In the genomic region with DNA sequence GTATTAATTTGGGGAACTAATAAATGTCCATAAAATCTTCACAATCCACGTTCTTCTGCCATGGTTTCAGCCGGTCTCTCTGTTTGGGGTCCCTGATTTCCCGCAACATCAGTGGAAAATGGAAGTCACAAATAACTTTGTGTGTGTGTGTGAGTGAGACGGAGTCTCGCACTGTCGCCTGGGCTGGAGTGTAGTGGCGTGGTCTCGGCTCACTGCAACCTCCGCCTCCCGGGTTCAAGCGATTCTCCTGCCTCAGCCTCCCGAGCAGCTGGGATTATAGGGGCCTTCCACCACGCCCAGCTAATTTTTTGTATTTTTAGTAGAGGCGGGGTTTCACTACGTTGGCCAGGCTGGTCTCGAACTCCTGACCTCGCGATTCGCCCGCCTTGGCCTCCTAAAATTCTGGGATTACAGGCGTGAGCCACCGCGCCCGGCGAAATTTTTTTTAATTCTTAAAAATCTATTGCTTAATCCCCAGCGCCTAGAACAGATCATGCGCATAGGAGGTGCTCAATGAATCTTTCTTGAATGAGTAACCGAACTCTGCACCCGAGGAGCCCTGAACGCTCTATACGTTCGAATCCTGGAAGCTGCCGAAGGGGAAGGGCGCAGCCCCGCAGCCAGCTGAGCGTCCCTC, we compare ENCODE assay signal across 7 cellular contexts. TPM values are rescaled to one million over a fixed set of nuclear protein-coding genes. Genes with fewer than 3 reads are reported as not detected.
DNase-seq lines count a peak whose midpoint lies in the region; ATAC-seq and TF ChIP-seq lines count a peak whose summit lies in the region.
"Not testable (repeated sequence)": the region's sequence is repeated elsewhere in the genome, so short reads cannot be mapped to it uniquely, and the experiment has no call there.

No MANE protein-coding gene starts in this region.

- not testable (repeated sequence) for H3K27me3 Mint-ChIP-seq in immature natural killer cell (ENCODE audit: low read depth in 3 of 3)

- not testable (repeated sequence) for H3K9me3 ChIP-seq in colonic mucosa

- ATAC-seq in GM18508 (IDR thresholded peaks at IDR 0.05; ENCODE audit: insufficient read depth, unreplicated experiment) = peak; percentile 13
- ATAC-seq in HG02943 (IDR thresholded peaks at IDR 0.05; ENCODE audit: low read depth, unreplicated experiment) = peak; percentile 2

- not testable (repeated sequence) for TF ChIP-seq CTCF in colonic mucosa (IDR thresholded peaks at IDR 0.05)

- H3K4me1 Mint-ChIP-seq in immature natural killer cell = peaks cover 36 to 49% of the 10 kb centered on the region in 2 donors

- DNase-seq in NCI-H2171 treated with DMSO at 0.1 percent for 48 hours (lab: John Stamatoyannopoulos, UW) (peak; percentile 55), colonic mucosa (peak; percentile 51)
- peak; percentile 37 for DNase-seq in activated CD4-positive, alpha-beta T cell treated with anti-CD3 and anti-CD28 coated beads for 4 hours
- not testable (repeated sequence) for DNase-seq in immature natural killer cell

- intact Hi-C loops in colonic mucosa (cut with DNase I) = not testable (repeated sequence)

- H3K4me3 ChIP-seq in colonic mucosa (peak overlapping the region; percentile 92), rectal smooth muscle tissue (ENCODE audit: low read length) (peak overlapping the region; percentile 97)

- H3K9me3 Mint-ChIP-seq in immature natural killer cell = not testable (repeated sequence)

- H3K27ac Mint-ChIP-seq in immature natural killer cell = peak overlapping the region; percentile 89 to 97 (median 94)

- H3K9ac ChIP-seq in colonic mucosa (ENCODE audit: low read depth in 2 of 2, low read length in 2 of 2) (peak overlapping the region; percentile 95 to 98), rectal smooth muscle tissue (ENCODE audit: low read length) (peak overlapping the region; percentile 86)

- peak overlapping the region; percentile 94 to 95 (median 95) for H3K4me3 Mint-ChIP-seq in immature natural killer cell

- H3K36me3 Mint-ChIP-seq in immature natural killer cell = not testable (repeated sequence)

- not testable (repeated sequence) for H3K36me3 ChIP-seq in colonic mucosa; rectal smooth muscle tissue (ENCODE audit: control insufficient read depth, insufficient read depth, low read length)

- not testable (repeated sequence) for H3K4me1 ChIP-seq in colonic mucosa; rectal smooth muscle tissue (ENCODE audit: control insufficient read depth, insufficient read depth, low read length)

- peak overlapping the region; percentile 95 for H3K27ac ChIP-seq in colonic mucosa
- peak overlapping the region; percentile 99 for H3K27ac ChIP-seq in rectal smooth muscle tissue (ENCODE audit: low read depth, low read length)

- H3K27me3 ChIP-seq in colonic mucosa; rectal smooth muscle tissue (ENCODE audit: control insufficient read depth, insufficient read depth, low read length): not testable (repeated sequence)

RNA-seq across cellular contexts. Expression of a gene that starts 0.7 kb away (rescaled TPM):
- total RNA-seq in colonic mucosa = 100 to 1,000 TPM; 302 to 371 TPM
- polyA plus RNA-seq in immature natural killer cell = 100 to 1,000 TPM; 257 to 366 (median 261) TPM

RNA-seq across cellular contexts. Expression of a gene that starts 1.0 kb away (rescaled TPM):
- 10 to 100 TPM; 14.8 to 18.1 TPM for total RNA-seq in colonic mucosa
- polyA plus RNA-seq in immature natural killer cell = 1 to 10 TPM; 2.3 to 6.0 (median 4.4) TPM

RNA-seq across cellular contexts. Expression of a gene that starts 33.6 kb away (rescaled TPM):
- total RNA-seq in colonic mucosa = 10 to 100 TPM; 27.2 to 50.1 TPM
- polyA plus RNA-seq in immature natural killer cell = 10 to 100 TPM; 32.4 to 52.3 (median 47.1) TPM

RNA-seq across cellular contexts. Expression of a gene that starts 41.7 kb away (rescaled TPM):
- 10 to 100 TPM; 19.4 to 50.1 TPM for total RNA-seq in colonic mucosa
- 1 to 10 TPM; 1.5 to 2.1 (median 1.5) TPM for polyA plus RNA-seq in immature natural killer cell

RNA-seq across cellular contexts. Expression of a gene that starts 58.6 kb away (rescaled TPM):
- 1 to 10 TPM; 3.7 to 4.1 TPM for total RNA-seq in colonic mucosa
- not detected for polyA plus RNA-seq in immature natural killer cell
